20 cellular contexts compared by ENCODE assay signal in genomic region chr9:3413984-3414383, GRCh38.
DNase-seq lines count a peak whose midpoint lies in the region; ATAC-seq, FAIRE-seq and TF ChIP-seq lines count a peak whose summit lies in the region.
"Had no signal": no experiment of that assay in that cellular context is flagged by ENCODE, and none has a peak within 500 bp of the region (broad histone marks: within the 10 kb centered on the region; RNA-seq: fewer than 3 reads in every experiment).

No MANE protein-coding gene starts in this region.

- no peaks in the 10 kb centered on the region for H3K36me3 Mint-ChIP-seq in mesothelial cell of epicardium
- H3K36me3 Mint-ChIP-seq: CD14-positive monocyte had no signal

- H3K9me3 ChIP-seq in A549, result no peaks in the 10 kb centered on the region
- H3K9me3 ChIP-seq: BE2C; BLaER1 treated with 17β-estradiol and CSF1 and Interleukin-3, amounts not matched to agents 10 nM and 100 nM had no signal

- H3K4me3 ChIP-seq in A549, result no peak overlapping the region
- H3K4me3 ChIP-seq: BLaER1 treated with 17β-estradiol and CSF1 and Interleukin-3, amounts not matched to agents 10 nM and 100 nM had no signal

- no peak overlapping the region for H3K4me3 Mint-ChIP-seq in mesothelial cell of epicardium
- H3K4me3 Mint-ChIP-seq: CD14-positive monocyte; CD4-positive, alpha-beta T cell; CD8-positive, alpha-beta memory T cell had no signal

- TF ChIP-seq EP300 in A549 (IDR thresholded peaks at IDR 0.05), result no peak

- FAIRE-seq in A204.1 (lab: Jason Lieb, UNC) (peak; percentile 6), A549 (lab: Jason Lieb, UNC) (peak; percentile 43), GM12892 (lab: Jason Lieb, UNC) (peak; percentile 9), D721Med (lab: Jason Lieb, UNC) (no peak)
- FAIRE-seq: GM18507, H54 had no signal

- no peak for TF ChIP-seq RAD21 in A549 (conservative IDR thresholded peaks at IDR 0.05 in 1 of 2, IDR thresholded peaks at IDR 0.05 in 1 of 2)

- DNase-seq in A549 (ENCODE audit: low read depth in 1 of 2, low spot score in 1 of 2), result no peak
- DNase-seq in GM12892 (ENCODE audit: insufficient read length), result no peak
- DNase-seq in mesothelial cell of epicardium (ENCODE audit: low spot score in 2 of 2, unreplicated experiment in 2 of 2), result no peak
- no peak for DNase-seq in D721Med (ENCODE audit: insufficient read length, low spot score)
- no peak for DNase-seq in SHP77 treated with DMSO at 0.1 percent for 48 hours (lab: John Stamatoyannopoulos, UW)
- DNase-seq: ACHN; AML-193; BE2C; CD4-positive, alpha-beta T cell; CD8-positive, alpha-beta memory T cell; DMS53; DMS79 treated with DMSO at 0.1 percent for 48 hours; GOT3; HCEC 1CT had no signal

- H3K27me3 Mint-ChIP-seq in mesothelial cell of epicardium (ENCODE audit: low read depth), result no peaks in the 10 kb centered on the region
- H3K27me3 Mint-ChIP-seq: CD4-positive, alpha-beta T cell; CD8-positive, alpha-beta memory T cell had no signal

- CTCF ChIA-PET in A549 (lab: Yijun Ruan, JAX), result interaction anchor here (0.8 to 1.9 kb wide), 2 partner anchors 27 to 109 kb away, joined by 3 to 6 read pairs; no protein-coding TSS in a partner anchor

- no peak overlapping the region for H3K27ac ChIP-seq in A549
- H3K27ac ChIP-seq: BLaER1 treated with 17β-estradiol and CSF1 and Interleukin-3, amounts not matched to agents 10 nM and 100 nM had no signal

- POLR2A ChIA-PET in A549 (lab: Yijun Ruan, JAX), result no interaction called here

- H3K4me2 ChIP-seq in A549, result no peak overlapping the region
- H3K4me2 ChIP-seq: BLaER1 treated with 17β-estradiol and CSF1 and Interleukin-3, amounts not matched to agents 10 nM and 100 nM had no signal

- peaks cover 14% of the 10 kb centered on the region for H3K4me1 Mint-ChIP-seq in mesothelial cell of epicardium

- ATAC-seq in A549, result no peak
- ATAC-seq in activated CD4-positive, CD25-positive, alpha-beta regulatory T cell treated with anti-CD3 and anti-CD28 coated beads, Interleukin-2, amount 50 U/mL, for 24 hours, result no peak

- no peaks in the 10 kb centered on the region for H3K4me1 ChIP-seq in A549
- H3K4me1 ChIP-seq: BLaER1 treated with 17β-estradiol and CSF1 and Interleukin-3, amounts not matched to agents 10 nM and 100 nM had no signal

- TF ChIP-seq CTCF in A549 (IDR thresholded peaks at IDR 0.05) (no peak), mesothelial cell of epicardium (IDR thresholded peaks at IDR 0.05; ENCODE audit: unreplicated experiment) (no peak), D721Med (IDR thresholded peaks at IDR 0.05; ENCODE audit: insufficient read depth, missing control alignments) (no peak)

- TF ChIP-seq POLR2A in A549 (IDR thresholded peaks at IDR 0.05; ENCODE audit: low read length) (no peak), GM12892 (IDR thresholded peaks at IDR 0.05; ENCODE audit: low read depth, low read length) (no peak)

- H3K9me3 Mint-ChIP-seq in mesothelial cell of epicardium, result no peaks in the 10 kb centered on the region
- H3K9me3 Mint-ChIP-seq: CD14-positive monocyte; CD4-positive, alpha-beta T cell; CD8-positive, alpha-beta memory T cell had no signal

- peak overlapping the region; percentile 76 for H3K27ac Mint-ChIP-seq in mesothelial cell of epicardium
- H3K27ac Mint-ChIP-seq: CD14-positive monocyte; CD4-positive, alpha-beta T cell had no signal

TF ChIP-seq in A549, 52 proteins besides CTCF, POLR2A, EP300 and RAD21:
- TF ChIP-seq JUNB (IDR thresholded peaks at IDR 0.05) (no peak), RNF2 (IDR thresholded peaks at IDR 0.05; ENCODE audit: borderline replicate concordance, low read depth) (no peak), HOXA7 (CRISPR knock-in tag; IDR thresholded peaks at IDR 0.05) (no peak), POLR2AphosphoS2 (conservative IDR thresholded peaks at IDR 0.05; ENCODE audit: low read length) (no peak), CBX2 (IDR thresholded peaks at IDR 0.05; ENCODE audit: borderline replicate concordance, low read depth) (no peak), CBX8 (IDR thresholded peaks at IDR 0.05) (no peak), MAFK (IDR thresholded peaks at IDR 0.05; ENCODE audit: partially characterized antibody) (no peak), HDAC2 (IDR thresholded peaks at IDR 0.05) (no peak), E2F6 (IDR thresholded peaks at IDR 0.05; ENCODE audit: borderline replicate concordance, low read depth) (no peak), BCL3 (IDR thresholded peaks at IDR 0.05) (no peak), PHF8 (IDR thresholded peaks at IDR 0.05; ENCODE audit: borderline replicate concordance, low read depth) (no peak), CHD2 (IDR thresholded peaks at IDR 0.05; ENCODE audit: low read length, partially characterized antibody) (no peak)
- TF ChIP-seq, protein P1, sequence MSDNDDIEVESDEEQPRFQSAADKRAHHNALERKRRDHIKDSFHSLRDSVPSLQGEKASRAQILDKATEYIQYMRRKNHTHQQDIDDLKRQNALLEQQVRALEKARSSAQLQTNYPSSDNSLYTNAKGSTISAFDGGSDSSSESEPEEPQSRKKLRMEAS (IDR thresholded peaks at IDR 0.05), result no peak
